In genomic region chr6:31971993-31972708, GRCh38 we compare ENCODE assay signal across 8 cellular contexts. TPM values are rescaled to one million over a fixed set of nuclear protein-coding genes. Genes with fewer than 3 reads are reported as not detected.
DNase-seq lines count a peak whose midpoint lies in the region; ATAC-seq and TF ChIP-seq lines count a peak whose summit lies in the region.

TSS of gene DXO (minus strand) at chr6:31972138. CDS start at chr6:31971675, 463 bp downstream.

- H3K27me3 ChIP-seq in liver (ENCODE audit: control insufficient read depth in 4 of 4, insufficient read depth in 4 of 4, low read length in 3 of 4) = no peaks in the 10 kb centered on the region

- WGBS in liver = under 1% methylated on average over 62 of the region's 62 CpGs

- peak within 1 kb of the TSS; percentile 69 to 93 (median 78) for H3K4me3 ChIP-seq in liver (ENCODE audit: low read depth in 1 of 3, low read length in 3 of 3)

- H3K4me1 ChIP-seq in liver (ENCODE audit: control insufficient read depth in 4 of 4, insufficient read depth in 4 of 4, low read length in 3 of 4) = peaks cover 6 to 34% (median 29%) of the 10 kb centered on the region in 4 donors

- H3K27ac ChIP-seq in C4-2B (peak within 1 kb of the TSS; percentile 76), liver (ENCODE audit: low read depth in 1 of 2, low read length in 2 of 2) (peak within 1 kb of the TSS; percentile 98 to 99)

- peak in 1 of 2 donors; percentile 43 for TF ChIP-seq RAD21 in liver (IDR thresholded peaks at IDR 0.05)

- H3K9ac ChIP-seq in liver (ENCODE audit: low read depth in 1 of 2, low read length in 2 of 2) = peak within 1 kb of the TSS; percentile 69 to 82

- no peaks in the 10 kb centered on the region for H3K9me3 ChIP-seq in liver (ENCODE audit: control insufficient read depth in 4 of 4, low read length in 3 of 4)

- peaks cover 6 to 34% (median 18%) of the 10 kb centered on the region in 4 donors for H3K36me3 ChIP-seq in liver (ENCODE audit: control insufficient read depth in 4 of 4, insufficient read depth in 3 of 4, low read depth in 1 of 4, low read length in 3 of 4)

- DNase-seq in NCI-H774 (lab: John Stamatoyannopoulos, UW) (peak; percentile 99), dermis microvascular lymphatic vessel endothelial cell (ENCODE audit: low read depth in 2 of 2) (peak; percentile 98 to 99)
- peak; percentile 96 to 98 for DNase-seq in activated CD4-positive, alpha-beta T cell treated with anti-CD3 and anti-CD28 coated beads, Interleukin-2, amount 50 U/mL, for 48 hours
- DNase-seq in stimulated activated CD4-positive, alpha-beta T cell treated with anti-CD3 and anti-CD28 coated beads, Interleukin-4, amount 100 ng/mL, for 24 hours = peak; percentile 98

- TF ChIP-seq CTCF in C4-2B (conservative IDR thresholded peaks at IDR 0.05) (no peak), liver (IDR thresholded peaks at IDR 0.05; ENCODE audit: low read depth, low read length, missing input control) (no peak)

- peak; percentile 87 for ATAC-seq in GM19395 (IDR thresholded peaks at IDR 0.05; ENCODE audit: unreplicated experiment)
- ATAC-seq in HG03565 (IDR thresholded peaks at IDR 0.05; ENCODE audit: unreplicated experiment) = peak; percentile 74

TF ChIP-seq in liver, 16 proteins besides CTCF, POLR2A, EP300 and RAD21:
- TF ChIP-seq MAX (IDR thresholded peaks at IDR 0.05) = peak; percentile 33
- TF ChIP-seq RXRA (IDR thresholded peaks at IDR 0.05) = peak in 1 of 2 donors; percentile 31
- TF ChIP-seq REST (IDR thresholded peaks at IDR 0.05) = peak; percentile 54
- TF ChIP-seq SP1 (IDR thresholded peaks at IDR 0.05) = peak; percentile 66
- TF ChIP-seq HNF4A (conservative IDR thresholded peaks at IDR 0.05) = peak; percentile 49 to 64
- peak; percentile 68 for TF ChIP-seq NR2F2 (IDR thresholded peaks at IDR 0.05)
- peak in 1 of 2 donors; percentile 29 for TF ChIP-seq JUND (IDR thresholded peaks at IDR 0.05)
- peak in 1 of 2 donors; percentile 74 for TF ChIP-seq EGR1 (IDR thresholded peaks at IDR 0.05; ENCODE audit: low read depth in 2 of 2)
- peak; percentile 88 to 96 for TF ChIP-seq GABPA (IDR thresholded peaks at IDR 0.05 in 1 of 2, conservative IDR thresholded peaks at IDR 0.05 in 1 of 2)
- TF ChIP-seq ATF3 (IDR thresholded peaks at IDR 0.05) = peak; percentile 78
- no peak for TF ChIP-seq HNF4G (IDR thresholded peaks at IDR 0.05)
- peak; percentile 49 for TF ChIP-seq YY1 (IDR thresholded peaks at IDR 0.05)
- TF ChIP-seq FOXA1 (IDR thresholded peaks at IDR 0.05) = no peak
- no peak for TF ChIP-seq TAF1 (conservative IDR thresholded peaks at IDR 0.05)

RNA-seq across cellular contexts. Expression of gene DXO, which starts in this region (rescaled TPM):
- total RNA-seq in dermis microvascular lymphatic vessel endothelial cell (6.4 and 8.0 TPM in 2 replicates), liver (10 to 100 TPM in 1 of 2 donors, 1 to 10 TPM in 1; 4.5 to 11.0 TPM)
- 1 to 10 TPM; 8.9 to 9.7 TPM for polyA plus RNA-seq in liver

Comparison
In these comparisons a context has a peak if more than half of its experiments do, and no peak if none do; other contexts are left out.
1. Peak in every context shown above with its lines: DNase-seq, ATAC-seq, H3K4me3 ChIP-seq and H3K27ac ChIP-seq.